In the genomic region with DNA sequence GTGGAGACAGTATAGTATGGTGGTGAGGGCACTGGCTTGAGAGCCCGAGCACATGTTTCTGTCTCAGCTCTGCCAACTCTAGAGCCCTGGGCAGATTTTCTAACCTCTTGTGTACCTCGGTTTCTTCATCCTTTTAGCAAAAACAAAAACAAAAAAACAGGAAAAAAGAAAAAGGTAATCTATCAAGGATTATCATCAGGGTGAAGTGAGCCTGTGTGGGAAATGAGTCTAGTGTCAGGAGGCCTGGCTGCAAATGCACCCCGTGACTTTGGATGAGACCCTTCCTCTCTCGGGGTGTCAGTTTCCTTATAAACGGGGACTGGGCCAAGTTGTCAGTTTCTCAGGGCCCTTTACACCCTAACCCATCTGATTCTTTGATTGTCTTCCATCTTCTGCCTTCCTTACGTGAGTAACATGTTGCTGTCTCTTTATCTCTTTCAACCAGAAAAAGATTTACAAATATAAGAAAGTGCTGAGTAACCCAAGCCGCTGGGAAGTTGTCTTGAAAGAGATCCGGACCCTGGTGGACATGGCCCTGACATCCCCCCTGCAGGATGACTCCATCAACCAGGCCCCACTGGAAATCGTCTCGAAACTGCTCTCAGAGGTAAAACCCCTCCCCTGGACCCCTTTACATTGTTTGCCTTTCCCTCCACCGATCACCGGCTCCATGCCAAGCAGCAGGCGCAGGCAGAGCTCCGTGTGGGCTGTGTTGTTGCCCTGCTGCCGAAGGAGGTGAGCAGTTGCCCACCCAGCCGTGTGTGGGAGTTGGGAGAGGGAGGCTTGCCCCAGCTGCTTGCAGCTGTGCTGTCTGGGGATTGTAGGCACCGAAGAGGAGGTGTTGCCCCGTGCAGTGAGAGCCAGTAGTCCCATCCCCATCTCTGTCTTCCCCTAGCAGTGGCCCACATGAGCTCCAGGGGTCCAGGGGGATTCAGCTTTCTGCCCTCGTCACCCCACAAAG, we compare ENCODE assay signal across 10 cellular contexts.
DNase-seq lines count a peak whose midpoint lies in the region; ATAC-seq and TF ChIP-seq lines count a peak whose summit lies in the region.
"Had no signal": no experiment of that assay in that cellular context is flagged by ENCODE, and none has a peak within 500 bp of the region (broad histone marks: within the 10 kb centered on the region; RNA-seq: fewer than 3 reads in every experiment).

No MANE protein-coding gene starts in this region.

- H3K9ac ChIP-seq in stomach smooth muscle (ENCODE audit: low read length in 2 of 2) = peak overlapping the region; percentile 67 to 88

- intact Hi-C loops in ascending aorta (cut with DNase I) = no loop called here

- no peaks in the 10 kb centered on the region for H3K9me3 ChIP-seq in gastroesophageal sphincter
- no peaks in the 10 kb centered on the region for H3K9me3 ChIP-seq in stomach smooth muscle (ENCODE audit: control insufficient read depth in 2 of 2, low read length in 2 of 2)
- no peaks in the 10 kb centered on the region for H3K9me3 ChIP-seq in ascending aorta

- H3K27ac ChIP-seq in gastroesophageal sphincter (peak overlapping the region in 3 of 4 donors; percentile 55 to 68 (median 65)), stomach smooth muscle (ENCODE audit: low read length) (peak overlapping the region; percentile 97), ascending aorta (no peak overlapping the region)
- H3K27ac ChIP-seq: HL-60 had no signal

- H3K4me1 ChIP-seq in gastroesophageal sphincter = peaks cover 0 to 53% (median 0%) of the 10 kb centered on the region in 3 donors
- peaks cover 81% of the 10 kb centered on the region for H3K4me1 ChIP-seq in stomach smooth muscle (ENCODE audit: control insufficient read depth, insufficient read depth, low read length)
- no peaks in the 10 kb centered on the region for H3K4me1 ChIP-seq in ascending aorta

- H3K4me3 ChIP-seq in gastroesophageal sphincter (peak overlapping the region in 1 of 2 donors; percentile 32), stomach smooth muscle (ENCODE audit: low read length in 2 of 2) (peak overlapping the region; percentile 72 to 78), ascending aorta (no peak overlapping the region)

- H3K27me3 ChIP-seq in gastroesophageal sphincter (no peaks in the 10 kb centered on the region), stomach smooth muscle (ENCODE audit: control insufficient read depth in 1 of 2, insufficient read depth in 2 of 2, low read length in 2 of 2) (no peaks in the 10 kb centered on the region), ascending aorta (no peaks in the 10 kb centered on the region)

- H3K36me3 ChIP-seq in gastroesophageal sphincter (peaks cover 0 to 15% of the 10 kb centered on the region in 2 donors), stomach smooth muscle (ENCODE audit: control insufficient read depth in 2 of 2, insufficient read depth in 2 of 2, low read length in 2 of 2) (peaks cover 5% of the 10 kb centered on the region in 2 donors), ascending aorta (peaks cover 9 to 20% of the 10 kb centered on the region in 2 donors)

- ATAC-seq in gastroesophageal sphincter = no peak

- DNase-seq in SHP77 (lab: John Stamatoyannopoulos, UW) (peak; percentile 53 to 60), SHP77 treated with DMSO at 0.1 percent for 48 hours (lab: John Stamatoyannopoulos, UW) (no peak), NCI-H748 (lab: John Stamatoyannopoulos, UW; ENCODE audit: unreplicated experiment) (peak; percentile 80), RKO (ENCODE audit: low spot score) (no peak), NCI-H187 (lab: John Stamatoyannopoulos, UW) (no peak), ascending aorta (ENCODE audit: low spot score in 2 of 2) (no peak)
- DNase-seq: activated B cell treated with CpG ODN at 0.5 μM for 24 hours had no signal

- TF ChIP-seq POLR2A in gastroesophageal sphincter (IDR thresholded peaks at IDR 0.05) = no peak

- no peak for TF ChIP-seq CTCF in gastroesophageal sphincter (IDR thresholded peaks at IDR 0.05)
- no peak for TF ChIP-seq CTCF in ascending aorta (IDR thresholded peaks at IDR 0.05)

- no peak for TF ChIP-seq EP300 in gastroesophageal sphincter (IDR thresholded peaks at IDR 0.05)

- WGBS in gastroesophageal sphincter (ENCODE audit: low coverage in 1 of 2), 2 donors = 36 to 69% methylated on average over 4 to 9 of the region's 19 CpGs

Comparison
In these comparisons a context has a peak if more than half of its experiments do, and no peak if none do; other contexts are left out.
1. DNase-seq: peak in SHP77 (2 of 2) and NCI-H748 (single experiment); none in SHP77 treated with DMSO at 0.1 percent for 48 hours (single experiment), RKO (single experiment), NCI-H187 (0 of 2) and ascending aorta (0 of 2).
2. H3K27ac ChIP-seq: peak in gastroesophageal sphincter (3 of 4) and stomach smooth muscle (single experiment); none in ascending aorta (0 of 2).
3. H3K4me3 ChIP-seq: peak in stomach smooth muscle (2 of 2); none in ascending aorta (0 of 2).